In the genomic region with DNA sequence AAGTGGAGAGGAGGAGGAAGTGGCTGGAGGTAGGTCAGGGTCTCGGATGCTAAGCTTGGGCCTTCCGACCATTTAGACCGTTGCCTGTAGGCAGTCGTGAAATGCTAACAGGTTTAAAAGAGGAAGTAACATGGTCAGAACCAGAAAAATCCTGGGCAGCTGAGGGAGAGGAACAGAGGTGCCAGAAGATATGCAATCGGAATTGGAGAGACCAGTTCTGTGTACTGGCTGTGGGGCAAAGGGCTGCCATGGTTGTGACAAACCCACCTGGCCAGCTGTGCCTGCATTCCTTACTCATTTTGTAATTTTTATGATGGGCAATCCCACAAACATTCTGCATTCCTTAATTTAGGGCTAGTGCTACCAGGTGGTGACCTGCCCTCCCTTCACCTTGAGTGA, we compare ENCODE assay signal across 9 cellular contexts. TPM values are rescaled to one million over a fixed set of nuclear protein-coding genes. Genes with fewer than 3 reads are reported as not detected.
DNase-seq lines count a peak whose midpoint lies in the region; ATAC-seq and TF ChIP-seq lines count a peak whose summit lies in the region.
"Had no signal": no experiment of that assay in that cellular context is flagged by ENCODE, and none has a peak within 500 bp of the region (broad histone marks: within the 10 kb centered on the region; RNA-seq: fewer than 3 reads in every experiment).

No MANE protein-coding gene starts in this region.

- H4K20me1 ChIP-seq in mammary epithelial cell (ENCODE audit: insufficient read depth, low read length) = no peaks in the 10 kb centered on the region

- in situ Hi-C loops in mammary epithelial cell (cut with MboI; ENCODE audit: low sequenced_read_pairs in 2 of 2) = no loop called here

- H3K27ac ChIP-seq in mammary epithelial cell (ENCODE audit: insufficient read depth, low read depth, low read length) (no peak overlapping the region), left ventricle myocardium inferior (replicated peaks) (peak overlapping the region; percentile 41)

- CTCF ChIA-PET in MCF 10A (lab: Yijun Ruan, JAX) (interaction anchor here (0.8 to 1.6 kb wide), 7 partner anchors 10 to 99 kb away, joined by 3 to 4 read pairs (median 3); no protein-coding TSS in a partner anchor), mammary epithelial cell (lab: Charles Lee; ENCODE audit: low non-redundant PET) (interaction anchor here (0.8 kb wide), 1 partner anchor 28 kb away, joined by 3 read pairs; no protein-coding TSS in a partner anchor)

- dilution Hi-C loops in mammary epithelial cell (cut with HindIII; ENCODE audit: low sequenced_read_pairs) = loop anchor here (5.0 kb wide), 2 partner anchors 32 to 83 kb away; no protein-coding TSS in a partner anchor

- H2AFZ ChIP-seq in mammary epithelial cell (ENCODE audit: low read depth, low read length) = no peak overlapping the region

- H3K4me3 ChIP-seq in mammary epithelial cell (replicated peaks in 1 of 3; ENCODE audit: insufficient read depth in 1 of 3, low read depth in 2 of 3, low read length in 3 of 3) = no peak overlapping the region
- H3K4me3 ChIP-seq in left ventricle myocardium inferior = no peak overlapping the region

- peaks cover 31% of the 10 kb centered on the region for H3K4me1 ChIP-seq in mammary epithelial cell (ENCODE audit: insufficient read depth, low read length)
- peaks cover 94% of the 10 kb centered on the region for H3K4me1 ChIP-seq in left ventricle myocardium inferior

- intact Hi-C loops in MCF 10A (cut with micrococcal nuclease) = no loop called here
- intact Hi-C loops in mammary epithelial cell (cut with micrococcal nuclease) = loop anchor here (5.0 kb wide), 2 partner anchors 37 to 97 kb away; a partner anchor contains a TSS
- intact Hi-C loops in left ventricle myocardium inferior (cut with micrococcal nuclease) = no loop called here

- H3K9me3 ChIP-seq in mammary epithelial cell (replicated peaks; ENCODE audit: insufficient read depth, low read length) (no peaks in the 10 kb centered on the region), left ventricle myocardium inferior (replicated peaks) (no peaks in the 10 kb centered on the region)

- peaks cover 62% of the 10 kb centered on the region for H3K4me1 Mint-ChIP-seq in MCF 10A (ENCODE audit: insufficient read depth, unreplicated experiment)

- 86% methylated on average over 5 of the region's 5 CpGs for WGBS in mammary epithelial cell (ENCODE audit: low coverage, missing lambda C conversion rate)

- H3K36me3 ChIP-seq in mammary epithelial cell (ENCODE audit: insufficient read depth, low read length) (peaks cover 10% of the 10 kb centered on the region), left ventricle myocardium inferior (peaks cover 78% of the 10 kb centered on the region)

- POLR2A ChIA-PET in MCF 10A (lab: Yijun Ruan, JAX) = interaction anchor here (0.6 to 14.7 kb wide), 7 partner anchors 14 to 57 kb away, joined by 3 to 242 read pairs (median 7); a partner anchor contains a TSS

- BruUV-seq in MCF 10A (replicated peaks; lab: Mats Ljungman, UMichigan) (no TSS peak), mammary epithelial cell (replicated peaks; lab: Mats Ljungman, UMichigan) (no TSS peak)

- peaks cover 100% of the 10 kb centered on the region for H3K36me3 Mint-ChIP-seq in MCF 10A (ENCODE audit: insufficient read depth, unreplicated experiment)

- no peaks in the 10 kb centered on the region for H3K27me3 Mint-ChIP-seq in MCF 10A (ENCODE audit: insufficient read depth, unreplicated experiment)

- H3K79me2 ChIP-seq in mammary epithelial cell (ENCODE audit: insufficient read depth, low read length) = peaks cover 52% of the 10 kb centered on the region

- no peak overlapping the region for H3K4me2 ChIP-seq in mammary epithelial cell (ENCODE audit: insufficient read depth, low read depth, low read length)

- H3K9ac ChIP-seq in mammary epithelial cell (ENCODE audit: insufficient read depth, low read length) = no peak overlapping the region

- ATAC-seq in HG03520 (IDR thresholded peaks at IDR 0.05; ENCODE audit: unreplicated experiment) (peak; percentile 41), GM19397 (IDR thresholded peaks at IDR 0.05; ENCODE audit: unreplicated experiment) (no peak)

- H3K27me3 ChIP-seq in mammary epithelial cell (ENCODE audit: insufficient read depth, low read length) = no peaks in the 10 kb centered on the region
- no peaks in the 10 kb centered on the region for H3K27me3 ChIP-seq in left ventricle myocardium inferior (ENCODE audit: low read depth)

- peak overlapping the region; percentile 96 for H3K27ac Mint-ChIP-seq in MCF 10A (ENCODE audit: low read depth, unreplicated experiment)

- TF ChIP-seq CTCF in MCF 10A (IDR thresholded peaks at IDR 0.05; ENCODE audit: unreplicated experiment) (no peak), mammary epithelial cell (conservative IDR thresholded peaks at IDR 0.05 in 1 of 2, IDR thresholded peaks at IDR 0.05 in 1 of 2; ENCODE audit: extremely low read depth in 1 of 2, insufficient read depth in 1 of 2, low read depth in 1 of 2, low read length in 2 of 2) (no peak), left ventricle myocardium inferior (IDR thresholded peaks at IDR 0.05; ENCODE audit: borderline replicate concordance) (no peak)

- DNase-seq in MCF 10A (ENCODE audit: unreplicated experiment) (no peak), mammary epithelial cell (no peak), left ventricle myocardium inferior (no peak), ureter (ENCODE audit: low spot score) (peak; percentile 68), NCI-H146 (lab: John Stamatoyannopoulos, UW) (no peak), SHP77 (lab: John Stamatoyannopoulos, UW) (no peak)
- DNase-seq: COR-L47 had no signal

- H3K9me3 Mint-ChIP-seq in MCF 10A (ENCODE audit: unreplicated experiment) = no peaks in the 10 kb centered on the region

- no peak overlapping the region for H3K4me3 Mint-ChIP-seq in MCF 10A (ENCODE audit: unreplicated experiment)

RNA-seq across cellular contexts. Expression of a gene that starts 37.3 kb away (rescaled TPM):
- 155 and 184 TPM in 2 replicates for total RNA-seq in MCF 10A (2022)
- total RNA-seq in mammary epithelial cell = 100 to 1,000 TPM in 1 of 2 donors, 10 to 100 TPM in 1; 82.2 to 135 TPM
- 69.9 TPM for polyA plus RNA-seq in mammary epithelial cell
- polyA minus RNA-seq in mammary epithelial cell = 212 TPM
- 37.1 TPM for total RNA-seq in left ventricle myocardium inferior
- 107 TPM for total RNA-seq in ureter

RNA-seq across cellular contexts. Expression of a gene that starts 53.4 kb away (rescaled TPM):
- total RNA-seq in MCF 10A (2022) (17.2 and 19.3 TPM in 2 replicates), mammary epithelial cell (10 to 100 TPM; 18.0 to 28.3 TPM), left ventricle myocardium inferior (14.9 TPM), ureter (22.8 TPM)
- polyA plus RNA-seq in mammary epithelial cell = 11.3 TPM
- 15.8 TPM for polyA minus RNA-seq in mammary epithelial cell
